ENCODE assay signal across 2 cellular contexts in the genomic region with DNA sequence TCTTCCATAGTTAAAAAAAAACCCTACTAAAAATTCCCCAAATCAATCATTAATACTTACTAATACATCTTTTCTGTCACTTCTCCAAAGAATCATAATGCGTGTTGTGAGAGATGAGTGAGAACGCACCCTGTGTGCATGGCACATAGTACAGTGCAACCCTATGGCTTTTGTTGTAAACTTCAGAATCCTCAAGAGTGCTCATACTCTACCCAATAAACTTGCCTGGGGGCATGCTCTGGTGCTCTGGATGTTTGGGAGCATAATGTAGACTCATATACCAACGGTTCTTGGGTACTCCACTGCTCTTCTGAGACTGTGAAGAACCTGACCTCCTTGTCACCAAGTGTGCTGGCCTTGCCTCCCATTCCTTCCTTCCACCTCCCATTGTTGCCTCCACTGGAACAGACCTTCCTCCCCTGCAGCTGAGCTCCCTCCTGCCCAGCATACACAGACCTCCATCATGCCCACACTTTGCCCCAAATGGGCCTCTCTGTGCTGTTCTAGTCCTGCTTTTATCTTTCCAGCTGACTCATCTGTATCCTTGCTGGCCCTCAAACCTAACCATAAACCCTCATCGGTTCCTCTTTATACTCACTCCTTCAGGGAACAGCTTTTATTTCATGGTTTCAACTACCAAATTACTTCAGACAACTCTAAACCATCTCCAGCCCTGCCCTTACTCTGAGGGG.
TF ChIP-seq lines count a peak whose summit lies in the region.

No MANE protein-coding gene starts in this region.

TF ChIP-seq in GM12878, 131 proteins besides CTCF, POLR2A, EP300 and RAD21 (continues in another document):
- TF ChIP-seq, protein P1, sequence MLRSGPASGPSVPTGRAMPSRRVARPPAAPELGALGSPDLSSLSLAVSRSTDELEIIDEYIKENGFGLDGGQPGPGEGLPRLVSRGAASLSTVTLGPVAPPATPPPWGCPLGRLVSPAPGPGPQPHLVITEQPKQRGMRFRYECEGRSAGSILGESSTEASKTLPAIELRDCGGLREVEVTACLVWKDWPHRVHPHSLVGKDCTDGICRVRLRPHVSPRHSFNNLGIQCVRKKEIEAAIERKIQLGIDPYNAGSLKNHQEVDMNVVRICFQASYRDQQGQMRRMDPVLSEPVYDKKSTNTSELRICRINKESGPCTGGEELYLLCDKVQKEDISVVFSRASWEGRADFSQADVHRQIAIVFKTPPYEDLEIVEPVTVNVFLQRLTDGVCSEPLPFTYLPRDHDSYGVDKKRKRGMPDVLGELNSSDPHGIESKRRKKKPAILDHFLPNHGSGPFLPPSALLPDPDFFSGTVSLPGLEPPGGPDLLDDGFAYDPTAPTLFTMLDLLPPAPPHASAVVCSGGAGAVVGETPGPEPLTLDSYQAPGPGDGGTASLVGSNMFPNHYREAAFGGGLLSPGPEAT (IDR thresholded peaks at IDR 0.05; ENCODE audit: low read depth): peak; percentile 44; the same call in 1 of the 2 replicates
- TF ChIP-seq, protein P2, sequence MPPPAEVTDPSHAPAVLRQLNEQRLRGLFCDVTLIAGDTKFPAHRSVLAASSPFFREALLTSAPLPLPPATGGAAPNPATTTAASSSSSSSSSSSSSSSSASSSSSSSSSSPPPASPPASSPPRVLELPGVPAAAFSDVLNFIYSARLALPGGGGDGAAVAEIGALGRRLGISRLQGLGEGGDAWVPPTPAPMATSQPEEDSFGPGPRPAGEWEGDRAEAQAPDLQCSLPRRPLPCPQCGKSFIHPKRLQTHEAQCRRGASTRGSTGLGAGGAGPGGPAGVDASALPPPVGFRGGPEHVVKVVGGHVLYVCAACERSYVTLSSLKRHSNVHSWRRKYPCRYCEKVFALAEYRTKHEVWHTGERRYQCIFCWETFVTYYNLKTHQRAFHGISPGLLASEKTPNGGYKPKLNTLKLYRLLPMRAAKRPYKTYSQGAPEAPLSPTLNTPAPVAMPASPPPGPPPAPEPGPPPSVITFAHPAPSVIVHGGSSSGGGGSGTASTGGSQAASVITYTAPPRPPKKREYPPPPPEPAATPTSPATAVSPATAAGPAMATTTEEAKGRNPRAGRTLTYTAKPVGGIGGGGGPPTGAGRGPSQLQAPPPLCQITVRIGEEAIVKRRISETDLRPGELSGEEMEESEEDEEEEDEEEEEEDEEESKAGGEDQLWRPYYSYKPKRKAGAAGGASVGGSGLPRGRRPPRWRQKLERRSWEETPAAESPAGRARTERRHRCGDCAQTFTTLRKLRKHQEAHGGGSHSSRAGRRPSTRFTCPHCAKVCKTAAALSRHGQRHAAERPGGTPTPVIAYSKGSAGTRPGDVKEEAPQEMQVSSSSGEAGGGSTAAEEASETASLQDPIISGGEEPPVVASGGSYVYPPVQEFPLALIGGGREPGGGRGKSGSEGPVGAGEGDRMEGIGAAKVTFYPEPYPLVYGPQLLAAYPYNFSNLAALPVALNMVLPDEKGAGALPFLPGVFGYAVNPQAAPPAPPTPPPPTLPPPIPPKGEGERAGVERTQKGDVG (CRISPR knock-in tag; IDR thresholded peaks at IDR 0.05): no peak
- TF ChIP-seq CBFB (IDR thresholded peaks at IDR 0.05; ENCODE audit: low read depth) (0 out of 2 replicates have a peak, but pooled peaks have one; percentile 62), SPI1 (IDR thresholded peaks at IDR 0.05; ENCODE audit: borderline replicate concordance, insufficient read depth, low read depth, low read length) (peak; percentile 87; the same call in 1 of the 2 replicates), RUNX3 (IDR thresholded peaks at IDR 0.05; ENCODE audit: low read length) (peak; percentile 97), GABPA (IDR thresholded peaks at IDR 0.05; ENCODE audit: low read depth) (no peak), HSF1 (IDR thresholded peaks at IDR 0.05; ENCODE audit: low read depth, low read length) (no peak), IKZF2 (IDR thresholded peaks at IDR 0.05) (peak; percentile 83 to 88), RAD51 (IDR thresholded peaks at IDR 0.05) (no peak), MTA3 (IDR thresholded peaks at IDR 0.05; ENCODE audit: borderline replicate concordance, low read length) (0 out of 2 replicates have a peak, but pooled peaks have one; percentile 54), HDGF (IDR thresholded peaks at IDR 0.05) (no peak), IKZF1 (conservative IDR thresholded peaks at IDR 0.05) (peak; percentile 76), NR2C1 (IDR thresholded peaks at IDR 0.05) (no peak), TCF7 (IDR thresholded peaks at IDR 0.05; ENCODE audit: borderline replicate concordance) (peak; percentile 71), YY1 (IDR thresholded peaks at IDR 0.05; ENCODE audit: low read depth, low read length) (peak; percentile 46; the same call in 1 of the 2 replicates), TAF1 (IDR thresholded peaks at IDR 0.05; ENCODE audit: borderline replicate concordance, low read depth, low read length) (no peak), SMARCA5 (IDR thresholded peaks at IDR 0.05) (0 out of 2 replicates have a peak, but pooled peaks have one; percentile 14), ZNF217 (IDR thresholded peaks at IDR 0.05) (no peak), MTA2 (IDR thresholded peaks at IDR 0.05; ENCODE audit: low read depth) (peak; percentile 60; the same call in 1 of the 2 replicates), CREM (IDR thresholded peaks at IDR 0.05; ENCODE audit: low read depth) (peak; percentile 56; the same call in 1 of the 2 replicates), DPF2 (IDR thresholded peaks at IDR 0.05) (peak; percentile 86; the same call in 1 of the 2 replicates)

TF ChIP-seq in SK-N-SH treated with all-trans-retinoic acid at 6 μM for 48 hours, 23 proteins besides CTCF, POLR2A, EP300 and RAD21:
- TF ChIP-seq CSDC2 (CRISPR knock-in tag; IDR thresholded peaks at IDR 0.05): no peak
- no peak for TF ChIP-seq ZNF565 (CRISPR knock-in tag; conservative IDR thresholded peaks at IDR 0.05; ENCODE audit: low read depth)
- TF ChIP-seq OSR1 (CRISPR knock-in tag; IDR thresholded peaks at IDR 0.05): no peak
- no peak for TF ChIP-seq ZNF8 (CRISPR knock-in tag; IDR thresholded peaks at IDR 0.05)
- TF ChIP-seq RARB (CRISPR knock-in tag; IDR thresholded peaks at IDR 0.05): no peak
- TF ChIP-seq PPARA (CRISPR knock-in tag; IDR thresholded peaks at IDR 0.05; ENCODE audit: borderline replicate concordance): no peak
- TF ChIP-seq BACH2 (CRISPR knock-in tag; IDR thresholded peaks at IDR 0.05; ENCODE audit: borderline replicate concordance): no peak
- TF ChIP-seq, protein P3, sequence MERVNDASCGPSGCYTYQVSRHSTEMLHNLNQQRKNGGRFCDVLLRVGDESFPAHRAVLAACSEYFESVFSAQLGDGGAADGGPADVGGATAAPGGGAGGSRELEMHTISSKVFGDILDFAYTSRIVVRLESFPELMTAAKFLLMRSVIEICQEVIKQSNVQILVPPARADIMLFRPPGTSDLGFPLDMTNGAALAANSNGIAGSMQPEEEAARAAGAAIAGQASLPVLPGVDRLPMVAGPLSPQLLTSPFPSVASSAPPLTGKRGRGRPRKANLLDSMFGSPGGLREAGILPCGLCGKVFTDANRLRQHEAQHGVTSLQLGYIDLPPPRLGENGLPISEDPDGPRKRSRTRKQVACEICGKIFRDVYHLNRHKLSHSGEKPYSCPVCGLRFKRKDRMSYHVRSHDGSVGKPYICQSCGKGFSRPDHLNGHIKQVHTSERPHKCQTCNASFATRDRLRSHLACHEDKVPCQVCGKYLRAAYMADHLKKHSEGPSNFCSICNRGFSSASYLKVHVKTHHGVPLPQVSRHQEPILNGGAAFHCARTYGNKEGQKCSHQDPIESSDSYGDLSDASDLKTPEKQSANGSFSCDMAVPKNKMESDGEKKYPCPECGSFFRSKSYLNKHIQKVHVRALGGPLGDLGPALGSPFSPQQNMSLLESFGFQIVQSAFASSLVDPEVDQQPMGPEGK (CRISPR knock-in tag; IDR thresholded peaks at IDR 0.05; ENCODE audit: borderline replicate concordance): no peak
- no peak for TF ChIP-seq ZNF70 (CRISPR knock-in tag; IDR thresholded peaks at IDR 0.05)
- TF ChIP-seq GLIS3 (CRISPR knock-in tag; IDR thresholded peaks at IDR 0.05): no peak
- TF ChIP-seq TCF4 (CRISPR knock-in tag; IDR thresholded peaks at IDR 0.05; ENCODE audit: borderline replicate concordance): no peak
